Comparison of ENCODE assay signal across 21 cellular contexts in genomic region chr4:3502941-3503936, GRCh38. TPM values are rescaled to one million over a fixed set of nuclear protein-coding genes. Genes with fewer than 3 reads are reported as not detected.
A peak's percentile ranks its signal among the peaks of the same experiment; 100 is the strongest.
DNase-seq lines count a peak whose midpoint lies in the region; ATAC-seq, FAIRE-seq and TF ChIP-seq lines count a peak whose summit lies in the region.
"Had no signal": no experiment of that assay in that cellular context is flagged by ENCODE, and none has a peak within 500 bp of the region (broad histone marks: within the 10 kb centered on the region; RNA-seq: fewer than 3 reads in every experiment).

No MANE protein-coding gene starts in this region.

- H3K4me2 ChIP-seq in K562 (ENCODE audit: insufficient read depth, low read length), result no peak overlapping the region

- H3K4me3 Mint-ChIP-seq in memory B cell (no peak overlapping the region), glutamatergic neuron (ENCODE audit: unreplicated experiment) (no peak overlapping the region)
- no peak overlapping the region for H3K4me3 Mint-ChIP-seq in activated CD8-positive, alpha-beta memory T cell treated with anti-CD3 and anti-CD28 coated beads, Interleukin-2, amount 10 ng/mL, durations not matched to agents 7 days and 5 days
- H3K4me3 Mint-ChIP-seq: CD4-positive, alpha-beta memory T cell had no signal

- H3K27me3 ChIP-seq in heart left ventricle (no peaks in the 10 kb centered on the region), K562 (ENCODE audit: control insufficient read depth in 2 of 2, insufficient read depth in 2 of 2, low read length in 2 of 2) (no peaks in the 10 kb centered on the region)
- H3K27me3 ChIP-seq: BE2C had no signal

- peaks cover under 1% of the 10 kb centered on the region; the same call in 1 of the 2 replicates for H4K20me1 ChIP-seq in K562 (replicated peaks; ENCODE audit: control insufficient read depth, insufficient read depth, low read length)

- peak in 1 of 5 donors; percentile 65 for DNase-seq in heart left ventricle
- DNase-seq in left ventricle myocardium superior, result no peak
- no peak for DNase-seq in K562 (ENCODE audit: extremely low read depth in 1 of 4, low spot score in 3 of 4)
- no peak for DNase-seq in memory B cell (ENCODE audit: low spot score in 2 of 2)
- DNase-seq in activated CD8-positive, alpha-beta memory T cell treated with anti-CD3 and anti-CD28 coated beads, Interleukin-2, amount 10 ng/mL, durations not matched to agents 7 days and 5 days, result no peak
- DNase-seq in glutamatergic neuron, result no peak
- DNase-seq: BE2C; CD4-positive, alpha-beta memory T cell; DND-41; GDM1; GM23248; NCI-H146; NCI-H226; NCI-H526; OCI-M1; RPMI8226 had no signal

- no peak overlapping the region for H3K4me3 ChIP-seq in heart left ventricle
- no peak overlapping the region for H3K4me3 ChIP-seq in K562
- H3K4me3 ChIP-seq: GM23248 had no signal

- in situ Hi-C loops in K562 (cut with MboI), result no loop called here

- no peak overlapping the region for H2AFZ ChIP-seq in K562 (ENCODE audit: low read depth, low read length)
- H2AFZ ChIP-seq: GM23248 had no signal

- H3K27me3 Mint-ChIP-seq in memory B cell, result no peaks in the 10 kb centered on the region
- no peaks in the 10 kb centered on the region for H3K27me3 Mint-ChIP-seq in activated CD8-positive, alpha-beta memory T cell treated with anti-CD3 and anti-CD28 coated beads, Interleukin-2, amount 10 ng/mL, durations not matched to agents 7 days and 5 days
- peaks cover 3% of the 10 kb centered on the region for H3K27me3 Mint-ChIP-seq in glutamatergic neuron (ENCODE audit: unreplicated experiment)
- H3K27me3 Mint-ChIP-seq: CD4-positive, alpha-beta memory T cell had no signal

- TF ChIP-seq CTCF in heart left ventricle (IDR thresholded peaks at IDR 0.05), result no peak
- TF ChIP-seq CTCF in K562 (IDR thresholded peaks at IDR 0.05 in 2 of 3, conservative IDR thresholded peaks at IDR 0.05 in 1 of 3; ENCODE audit: insufficient read depth in 2 of 3, low read depth in 1 of 3, low read length in 3 of 3), result no peak
- TF ChIP-seq CTCF in glutamatergic neuron (IDR thresholded peaks at IDR 0.05; ENCODE audit: partially characterized antibody, unreplicated experiment), result no peak

- H3K9ac ChIP-seq in K562 (ENCODE audit: insufficient read depth in 1 of 2, low read depth in 2 of 2, low read length in 2 of 2), result peak overlapping the region in 1 of 2 experiments; percentile 17; a peak in 1 of 4 replicates
- H3K9ac ChIP-seq: GM23248 had no signal

- H3K36me3 ChIP-seq in heart left ventricle (peaks cover 0 to 57% (median 46%) of the 10 kb centered on the region in 9 donors), K562 (ENCODE audit: control insufficient read depth, insufficient read depth, low read length) (peaks cover 36% of the 10 kb centered on the region; the same call in 2 of the 3 replicates)

- ATAC-seq in heart left ventricle, result peak in 3 of 4 donors; percentile 2 to 28 (median 6)
- ATAC-seq in left ventricle myocardium superior, result no peak
- no peak for ATAC-seq in K562
- no peak for ATAC-seq in memory B cell (ENCODE audit: low read depth)
- no peak for ATAC-seq in GM19035 (IDR thresholded peaks at IDR 0.05; ENCODE audit: unreplicated experiment)
- ATAC-seq in activated CD8-positive, alpha-beta memory T cell treated with anti-CD3 and anti-CD28 coated beads, Interleukin-2, amount 10 ng/mL, durations not matched to agents 7 days and 5 days, result no peak

- WGBS in heart left ventricle, 4 donors, result 81 to 84% (median 83%) methylated on average over 37 to 39 of the region's 39 CpGs
- 75% methylated on average over 23 of the region's 39 CpGs for WGBS in K562 (ENCODE audit: insufficient coverage, low coverage, missing lambda C conversion rate)

- H3K4me1 Mint-ChIP-seq in memory B cell (peaks cover 3% of the 10 kb centered on the region), glutamatergic neuron (ENCODE audit: low read depth, unreplicated experiment) (peaks cover 3% of the 10 kb centered on the region)
- peaks cover 10% of the 10 kb centered on the region for H3K4me1 Mint-ChIP-seq in activated CD8-positive, alpha-beta memory T cell treated with anti-CD3 and anti-CD28 coated beads, Interleukin-2, amount 10 ng/mL, durations not matched to agents 7 days and 5 days

- peak; percentile 15 for FAIRE-seq in K562 (lab: Jason Lieb, UNC)
- FAIRE-seq: GM12892, GM19239 had no signal

- no peak for TF ChIP-seq EP300 in K562 (IDR thresholded peaks at IDR 0.05; ENCODE audit: low read length)

- H3K27ac ChIP-seq in heart left ventricle (peak overlapping the region in 6 of 12 donors; percentile 21 to 80 (median 68)), K562 (ENCODE audit: extremely low read depth, low read depth, low read length) (no peak overlapping the region)
- H3K27ac ChIP-seq: GM23248 had no signal

- H3K9me3 Mint-ChIP-seq in memory B cell, result no peaks in the 10 kb centered on the region
- no peaks in the 10 kb centered on the region for H3K9me3 Mint-ChIP-seq in activated CD8-positive, alpha-beta memory T cell treated with anti-CD3 and anti-CD28 coated beads, Interleukin-2, amount 10 ng/mL, durations not matched to agents 7 days and 5 days (ENCODE audit: low read depth)
- H3K9me3 Mint-ChIP-seq in glutamatergic neuron (ENCODE audit: unreplicated experiment), result peaks cover 3% of the 10 kb centered on the region
- H3K9me3 Mint-ChIP-seq: CD4-positive, alpha-beta memory T cell had no signal

- no TSS peak for BruUV-seq in K562 (replicated peaks; lab: Mats Ljungman, UMichigan)

- TF ChIP-seq POLR2A in heart left ventricle (IDR thresholded peaks at IDR 0.05) (no peak), K562 (conservative IDR thresholded peaks at IDR 0.05) (no peak)

- intact Hi-C loops in heart left ventricle (cut with DNase I), result no loop called here
- intact Hi-C loops in left ventricle myocardium superior (cut with micrococcal nuclease), result no loop called here
- intact Hi-C loops in K562 (cut with micrococcal nuclease), result no loop called here

- H3K4me1 ChIP-seq in heart left ventricle (peaks cover 0 to 51% (median 18%) of the 10 kb centered on the region in 12 donors), K562 (replicated peaks in 1 of 2; ENCODE audit: control insufficient read depth in 2 of 2, insufficient read depth in 2 of 2, low read length in 2 of 2) (peaks cover 0 to 41% of the 10 kb centered on the region in 2 experiments; a peak in 2 of 5 replicates)
- H3K4me1 ChIP-seq: BE2C had no signal

- H3K27ac Mint-ChIP-seq in memory B cell (peak overlapping the region; percentile 7), glutamatergic neuron (ENCODE audit: unreplicated experiment) (no peak overlapping the region)
- H3K27ac Mint-ChIP-seq in activated CD8-positive, alpha-beta memory T cell treated with anti-CD3 and anti-CD28 coated beads, Interleukin-2, amount 10 ng/mL, durations not matched to agents 7 days and 5 days, result no peak overlapping the region

- POLR2A ChIA-PET in K562 (lab: Yijun Ruan, JAX), result no interaction called here

- TF ChIP-seq RAD21 in K562 (CRISPR knock-in tag; conservative IDR thresholded peaks at IDR 0.05 in 1 of 2, IDR thresholded peaks at IDR 0.05 in 1 of 2), result no peak

- no peaks in the 10 kb centered on the region for H3K9me1 ChIP-seq in K562 (ENCODE audit: control insufficient read depth, insufficient read depth, low read length)

- CTCF ChIA-PET in K562 (lab: Yijun Ruan, JAX; ENCODE audit: low intra/inter-chr PET ratio), result no interaction called here
- CTCF ChIA-PET in activated CD8-positive, alpha-beta memory T cell treated with anti-CD3 and anti-CD28 coated beads, Interleukin-2, amount 10 ng/mL, durations not matched to agents 7 days and 5 days (lab: Charles Lee), result no interaction called here

- H3K9me3 ChIP-seq in heart left ventricle (no peaks in the 10 kb centered on the region), K562 (replicated peaks; ENCODE audit: control insufficient read depth, insufficient read depth, low read depth, low read length) (no peaks in the 10 kb centered on the region)
- H3K9me3 ChIP-seq: BE2C had no signal

- H3K36me3 Mint-ChIP-seq in memory B cell (peaks cover 21% of the 10 kb centered on the region), glutamatergic neuron (ENCODE audit: unreplicated experiment) (no peaks in the 10 kb centered on the region)
- peaks cover 14% of the 10 kb centered on the region for H3K36me3 Mint-ChIP-seq in activated CD8-positive, alpha-beta memory T cell treated with anti-CD3 and anti-CD28 coated beads, Interleukin-2, amount 10 ng/mL, durations not matched to agents 7 days and 5 days

- H3K79me2 ChIP-seq in K562 (ENCODE audit: control insufficient read depth, insufficient read depth, low read length), result no peaks in the 10 kb centered on the region

RNA-seq across cellular contexts. Expression of gene LRPAP1, which starts 29.0 kb away (rescaled TPM):
- total RNA-seq in heart left ventricle (100 to 1,000 TPM; 221 to 389 (median 283) TPM), left ventricle myocardium superior (307 TPM), K562 (2014; rRNA removed) (73.5 and 105 TPM in 2 replicates), K562 (2014; rRNA removed; fragmentation: Illumina TruSeq; extraction: Trizol) (18.7 and 24.6 TPM in 2 replicates), K562 (2015; rRNA removed; fragmentation: Illumina TruSeq; extraction: Trizol) (41.8 and 49.7 TPM in 2 replicates), K562 (2021) (72.0 and 75.5 TPM in 2 replicates), glutamatergic neuron (ENCODE audit: unreplicated experiment) (68.5 TPM)
- polyA plus RNA-seq in heart left ventricle (100 to 1,000 TPM; 105 to 322 TPM), K562 (2011; rRNA removed) (43.6 and 45.0 TPM in 2 replicates), K562 (2014; fragmentation: Illumina TruSeq; extraction: Trizol) (33.1 and 55.4 TPM in 2 replicates), K562 (2014; fragmentation: Nextera tagmentation; extraction: Ambion mirVana) (1 to 10 TPM; 1.1 to 6.1 TPM), K562 (2014; rRNA removed) (57.7 and 69.9 TPM in 2 replicates)
- 44.0 and 98.8 TPM in 2 replicates for total RNA-seq in K562 (2011; cell fraction: chromatin; rRNA removed; ENCODE audit: low replicate concordance)
- 76.2 and 78.7 TPM in 2 replicates for total RNA-seq in K562 (2011; cell fraction: nucleolus; rRNA removed)
- total RNA-seq in K562 (2011; cell fraction: nucleoplasm; rRNA removed), result 43.0 and 46.3 TPM in 2 replicates
- 28.1 and 40.4 TPM in 2 replicates for polyA plus RNA-seq in K562 (2011; cell fraction: cytosol; rRNA removed)
- polyA plus RNA-seq in K562 (2011; cell fraction: nucleus; rRNA removed), result 33.7 and 47.1 TPM in 2 replicates
- polyA plus RNA-seq in K562 (2012), result 70.2 and 113 TPM in 2 replicates
- 23.0 and 26.5 TPM in 2 replicates for polyA minus RNA-seq in K562 (2011; rRNA and poly(A)+ RNA removed)
- polyA minus RNA-seq in K562 (2011; cell fraction: cytosol; rRNA and poly(A)+ RNA removed), result 19.7 and 31.3 TPM in 2 replicates
- polyA minus RNA-seq in K562 (2011; cell fraction: nucleus; rRNA and poly(A)+ RNA removed), result 17.9 and 19.5 TPM in 2 replicates
- total RNA-seq in activated CD8-positive, alpha-beta memory T cell treated with anti-CD3 and anti-CD28 coated beads, Interleukin-2, amount 10 ng/mL, durations not matched to agents 7 days and 5 days, result 10 to 100 TPM; 77.2 to 87.6 TPM

RNA-seq across cellular contexts. Expression of gene DOK7, which starts 40.1 kb away (rescaled TPM):
- 10 to 100 TPM; 27.7 to 75.1 (median 39.7) TPM for total RNA-seq in heart left ventricle
- 10 to 100 TPM; 59.1 to 89.5 TPM for polyA plus RNA-seq in heart left ventricle
- 35.5 TPM for total RNA-seq in left ventricle myocardium superior
- total RNA-seq in K562 (2011; cell fraction: chromatin; rRNA removed; ENCODE audit: low replicate concordance), result not detected in 2 replicates
- not detected in 2 replicates for total RNA-seq in K562 (2011; cell fraction: nucleolus; rRNA removed)
- not detected in 2 replicates for total RNA-seq in K562 (2011; cell fraction: nucleoplasm; rRNA removed)
- total RNA-seq in K562 (2014; rRNA removed), result not detected in 2 replicates
- not detected in 2 replicates for total RNA-seq in K562 (2014; rRNA removed; fragmentation: Illumina TruSeq; extraction: Trizol)
- total RNA-seq in K562 (2015; rRNA removed; fragmentation: Illumina TruSeq; extraction: Trizol), result not detected in 2 replicates
- total RNA-seq in K562 (2021), result not detected in 2 replicates
- not detected in 2 replicates for polyA plus RNA-seq in K562 (2011; rRNA removed)
- polyA plus RNA-seq in K562 (2011; cell fraction: cytosol; rRNA removed), result not detected in 2 replicates
- not detected in 2 replicates for polyA plus RNA-seq in K562 (2011; cell fraction: nucleus; rRNA removed)
- polyA plus RNA-seq in K562 (2012), result not detected in 2 replicates
- polyA plus RNA-seq in K562 (2014; fragmentation: Illumina TruSeq; extraction: Trizol), result not detected in 2 replicates
- polyA plus RNA-seq in K562 (2014; fragmentation: Nextera tagmentation; extraction: Ambion mirVana), result not detected
- not detected in 2 replicates for polyA plus RNA-seq in K562 (2014; rRNA removed)
- polyA minus RNA-seq in K562 (2011; rRNA and poly(A)+ RNA removed), result not detected in 2 replicates
- not detected in 2 replicates for polyA minus RNA-seq in K562 (2011; cell fraction: cytosol; rRNA and poly(A)+ RNA removed)
- not detected in 2 replicates for polyA minus RNA-seq in K562 (2011; cell fraction: nucleus; rRNA and poly(A)+ RNA removed)
- not detected for total RNA-seq in activated CD8-positive, alpha-beta memory T cell treated with anti-CD3 and anti-CD28 coated beads, Interleukin-2, amount 10 ng/mL, durations not matched to agents 7 days and 5 days
- 5.1 TPM for total RNA-seq in glutamatergic neuron (ENCODE audit: unreplicated experiment)
- total RNA-seq: CD4-positive, alpha-beta memory T cell; GM23248; HT1080 had no signal
- polyA plus RNA-seq: AG04450, GM23248 had no signal

Comparison
In these comparisons a context has a peak if more than half of its experiments do, and no peak if none do; other contexts are left out.
1. ATAC-seq: peak in heart left ventricle (3 of 4); none in left ventricle myocardium superior (single experiment), K562 (single experiment), memory B cell (single experiment), GM19035 (single experiment) and activated CD8-positive, alpha-beta memory T cell treated with anti-CD3 and anti-CD28 coated beads, Interleukin-2, amount 10 ng/mL, durations not matched to agents 7 days and 5 days (single experiment).